Comparison of ENCODE assay signal across 8 cellular contexts in genomic region chr11:18844753-18845367, GRCh38. TPM values are rescaled to one million over a fixed set of nuclear protein-coding genes. Genes with fewer than 3 reads are reported as not detected.
DNase-seq lines count a peak whose midpoint lies in the region; ATAC-seq lines count a peak whose summit lies in the region.

No MANE protein-coding gene starts in this region.

- intact Hi-C loops in activated T-helper 1 cell treated with anti-CD3 and anti-CD28 coated beads, Interleukin-12 subunit alpha, Interleukin-12 subunit beta, Interleukin-2, Interleukin-4 antibody, amounts not matched to agents 30 ng/mL and 10 ng/mL and 1 ng/mL, durations not matched to agents 14 hours and 24 hours and 36 hours (cut with micrococcal nuclease), result no loop called here

- CTCF ChIA-PET in activated CD8-positive, alpha-beta memory T cell treated with anti-CD3 and anti-CD28 coated beads, Interleukin-2, amount 10 ng/mL, durations not matched to agents 7 days and 5 days (lab: Charles Lee), result interaction anchor here (0.6 to 1.0 kb wide), 2 partner anchors 8 to 21 kb away, joined by 3 to 6 read pairs; no protein-coding TSS in a partner anchor

- DNase-seq in COLO829 (ENCODE audit: low spot score) (peak; percentile 14), NCI-H460 (ENCODE audit: extremely low read depth, low read depth) (peak; percentile 26), cerebellar cortex (ENCODE audit: low spot score) (peak; percentile 22), non-pigmented ciliary epithelial cell (ENCODE audit: low read depth) (peak; percentile 8)
- no peak for DNase-seq in activated CD8-positive, alpha-beta memory T cell treated with anti-CD3 and anti-CD28 coated beads, Interleukin-2, amount 10 ng/mL, durations not matched to agents 7 days and 5 days
- DNase-seq in activated T-helper 1 cell treated with anti-CD3 and anti-CD28 coated beads, Interleukin-12 subunit alpha, Interleukin-12 subunit beta, Interleukin-2, Interleukin-4 antibody, amounts not matched to agents 30 ng/mL and 10 ng/mL and 1 ng/mL, durations not matched to agents 14 hours and 24 hours and 36 hours (ENCODE audit: low spot score), result no peak

- no peak overlapping the region for H3K4me3 Mint-ChIP-seq in activated CD8-positive, alpha-beta memory T cell treated with anti-CD3 and anti-CD28 coated beads, Interleukin-2, amount 10 ng/mL, durations not matched to agents 7 days and 5 days
- H3K4me3 Mint-ChIP-seq in activated T-helper 1 cell treated with anti-CD3 and anti-CD28 coated beads, Interleukin-12 subunit alpha, Interleukin-12 subunit beta, Interleukin-2, Interleukin-4 antibody, amounts not matched to agents 30 ng/mL and 10 ng/mL and 1 ng/mL, durations not matched to agents 14 hours and 24 hours and 36 hours, result no peak overlapping the region

- peaks cover 43% of the 10 kb centered on the region for H3K27me3 Mint-ChIP-seq in activated CD8-positive, alpha-beta memory T cell treated with anti-CD3 and anti-CD28 coated beads, Interleukin-2, amount 10 ng/mL, durations not matched to agents 7 days and 5 days
- H3K27me3 Mint-ChIP-seq in activated T-helper 1 cell treated with anti-CD3 and anti-CD28 coated beads, Interleukin-12 subunit alpha, Interleukin-12 subunit beta, Interleukin-2, Interleukin-4 antibody, amounts not matched to agents 30 ng/mL and 10 ng/mL and 1 ng/mL, durations not matched to agents 14 hours and 24 hours and 36 hours (ENCODE audit: insufficient read depth), result peaks cover 24% of the 10 kb centered on the region

- ATAC-seq in GM21786 (IDR thresholded peaks at IDR 0.05; ENCODE audit: unreplicated experiment) (peak; percentile 52), HG03045 (IDR thresholded peaks at IDR 0.05; ENCODE audit: unreplicated experiment) (no peak)
- no peak for ATAC-seq in activated CD8-positive, alpha-beta memory T cell treated with anti-CD3 and anti-CD28 coated beads, Interleukin-2, amount 10 ng/mL, durations not matched to agents 7 days and 5 days

- no peak overlapping the region for H3K27ac Mint-ChIP-seq in activated CD8-positive, alpha-beta memory T cell treated with anti-CD3 and anti-CD28 coated beads, Interleukin-2, amount 10 ng/mL, durations not matched to agents 7 days and 5 days
- H3K27ac Mint-ChIP-seq in activated T-helper 1 cell treated with anti-CD3 and anti-CD28 coated beads, Interleukin-12 subunit alpha, Interleukin-12 subunit beta, Interleukin-2, Interleukin-4 antibody, amounts not matched to agents 30 ng/mL and 10 ng/mL and 1 ng/mL, durations not matched to agents 14 hours and 24 hours and 36 hours, result no peak overlapping the region

- H3K4me1 Mint-ChIP-seq in activated CD8-positive, alpha-beta memory T cell treated with anti-CD3 and anti-CD28 coated beads, Interleukin-2, amount 10 ng/mL, durations not matched to agents 7 days and 5 days, result no peaks in the 10 kb centered on the region
- H3K4me1 Mint-ChIP-seq in activated T-helper 1 cell treated with anti-CD3 and anti-CD28 coated beads, Interleukin-12 subunit alpha, Interleukin-12 subunit beta, Interleukin-2, Interleukin-4 antibody, amounts not matched to agents 30 ng/mL and 10 ng/mL and 1 ng/mL, durations not matched to agents 14 hours and 24 hours and 36 hours (ENCODE audit: low read depth), result no peaks in the 10 kb centered on the region

- H3K36me3 Mint-ChIP-seq in activated CD8-positive, alpha-beta memory T cell treated with anti-CD3 and anti-CD28 coated beads, Interleukin-2, amount 10 ng/mL, durations not matched to agents 7 days and 5 days, result no peaks in the 10 kb centered on the region
- no peaks in the 10 kb centered on the region for H3K36me3 Mint-ChIP-seq in activated T-helper 1 cell treated with anti-CD3 and anti-CD28 coated beads, Interleukin-12 subunit alpha, Interleukin-12 subunit beta, Interleukin-2, Interleukin-4 antibody, amounts not matched to agents 30 ng/mL and 10 ng/mL and 1 ng/mL, durations not matched to agents 14 hours and 24 hours and 36 hours (ENCODE audit: low read depth)

- H3K9me3 Mint-ChIP-seq in activated CD8-positive, alpha-beta memory T cell treated with anti-CD3 and anti-CD28 coated beads, Interleukin-2, amount 10 ng/mL, durations not matched to agents 7 days and 5 days (ENCODE audit: low read depth), result peaks cover 5% of the 10 kb centered on the region
- peaks cover 13% of the 10 kb centered on the region for H3K9me3 Mint-ChIP-seq in activated T-helper 1 cell treated with anti-CD3 and anti-CD28 coated beads, Interleukin-12 subunit alpha, Interleukin-12 subunit beta, Interleukin-2, Interleukin-4 antibody, amounts not matched to agents 30 ng/mL and 10 ng/mL and 1 ng/mL, durations not matched to agents 14 hours and 24 hours and 36 hours

RNA-seq across cellular contexts. Expression of gene PTPN5, which starts 53.3 kb away (rescaled TPM):
- total RNA-seq in NCI-H460 (2014; rRNA removed; shearing (Covaris generic)), result not detected in 2 replicates
- not detected in 2 replicates for polyA plus RNA-seq in NCI-H460 (2014; cell fraction: nucleus; rRNA removed)
- not detected for total RNA-seq in activated CD8-positive, alpha-beta memory T cell treated with anti-CD3 and anti-CD28 coated beads, Interleukin-2, amount 10 ng/mL, durations not matched to agents 7 days and 5 days
- not detected in 2 replicates for total RNA-seq in activated T-helper 1 cell treated with anti-CD3 and anti-CD28 coated beads, Interleukin-12 subunit alpha, Interleukin-12 subunit beta, Interleukin-2, Interleukin-4 antibody, amounts not matched to agents 30 ng/mL and 10 ng/mL and 1 ng/mL, durations not matched to agents 14 hours and 24 hours and 36 hours

Comparison
In these comparisons a context has a peak if more than half of its experiments do, and no peak if none do; other contexts are left out.
1. DNase-seq: peak in COLO829 (single experiment), NCI-H460 (single experiment), cerebellar cortex (single experiment) and non-pigmented ciliary epithelial cell (single experiment); none in activated CD8-positive, alpha-beta memory T cell treated with anti-CD3 and anti-CD28 coated beads, Interleukin-2, amount 10 ng/mL, durations not matched to agents 7 days and 5 days (single experiment) and activated T-helper 1 cell treated with anti-CD3 and anti-CD28 coated beads, Interleukin-12 subunit alpha, Interleukin-12 subunit beta, Interleukin-2, Interleukin-4 antibody, amounts not matched to agents 30 ng/mL and 10 ng/mL and 1 ng/mL, durations not matched to agents 14 hours and 24 hours and 36 hours (single experiment).